Comparison of ENCODE assay signal across 1 cellular context in genomic region chr18:58235001-58235436, GRCh38.
A peak's percentile ranks its signal among the peaks of the same experiment; 100 is the strongest.
TF ChIP-seq lines count a peak whose summit lies in the region.

No MANE protein-coding gene starts in this region.

TF ChIP-seq in HepG2, 621 proteins besides CTCF, POLR2A, EP300 and RAD21 (continued from another document and continues in another):
- TF ChIP-seq ZHX2 (IDR thresholded peaks at IDR 0.05; ENCODE audit: low read depth), result no peak
- TF ChIP-seq ZHX2 (CRISPR knock-in tag; IDR thresholded peaks at IDR 0.05; ENCODE audit: borderline replicate concordance), result no peak
- no peak for TF ChIP-seq SAFB2 (CRISPR knock-in tag; IDR thresholded peaks at IDR 0.05; ENCODE audit: borderline replicate concordance, low read depth)
- peak; percentile 77 for TF ChIP-seq ETV5 (CRISPR knock-in tag; IDR thresholded peaks at IDR 0.05; ENCODE audit: borderline replicate concordance)
- TF ChIP-seq PHF8 (CRISPR knock-in tag; IDR thresholded peaks at IDR 0.05), result no peak
- TF ChIP-seq EEA1 (CRISPR knock-in tag; IDR thresholded peaks at IDR 0.05; ENCODE audit: borderline replicate concordance), result no peak
- no peak for TF ChIP-seq ZSCAN20 (CRISPR knock-in tag; IDR thresholded peaks at IDR 0.05; ENCODE audit: borderline replicate concordance)
- peak; percentile 83 for TF ChIP-seq PAXIP1 (CRISPR knock-in tag; conservative IDR thresholded peaks at IDR 0.05)
- TF ChIP-seq ATF2 (CRISPR knock-in tag; IDR thresholded peaks at IDR 0.05), result peak; percentile 25; the same call in 1 of the 2 replicates
- TF ChIP-seq CSRNP2 (CRISPR knock-in tag; conservative IDR thresholded peaks at IDR 0.05; ENCODE audit: low read depth), result no peak
- no peak for TF ChIP-seq SRY (CRISPR knock-in tag; IDR thresholded peaks at IDR 0.05)
- no peak for TF ChIP-seq ZNF530 (CRISPR knock-in tag; IDR thresholded peaks at IDR 0.05; ENCODE audit: low read depth)
- TF ChIP-seq FOXJ3 (CRISPR knock-in tag; IDR thresholded peaks at IDR 0.05; ENCODE audit: borderline replicate concordance), result no peak
- TF ChIP-seq ZNF605 (CRISPR knock-in tag; IDR thresholded peaks at IDR 0.05), result no peak
- TF ChIP-seq PATZ1 (CRISPR knock-in tag; IDR thresholded peaks at IDR 0.05), result peak; percentile 33; the same call in 1 of the 2 replicates
- peak; percentile 99 for TF ChIP-seq FOXP4 (CRISPR knock-in tag; IDR thresholded peaks at IDR 0.05)
- TF ChIP-seq NFIC (IDR thresholded peaks at IDR 0.05; ENCODE audit: low read length), result no peak
- TF ChIP-seq CREM (IDR thresholded peaks at IDR 0.05), result peak; percentile 31; the same call in 1 of the 2 replicates
- no peak for TF ChIP-seq CREM (CRISPR knock-in tag; IDR thresholded peaks at IDR 0.05)
- no peak for TF ChIP-seq ZNF614 (CRISPR knock-in tag; IDR thresholded peaks at IDR 0.05; ENCODE audit: borderline replicate concordance)
- TF ChIP-seq JUN (CRISPR knock-in tag; IDR thresholded peaks at IDR 0.05), result no peak
- TF ChIP-seq ZNF660 (CRISPR knock-in tag; IDR thresholded peaks at IDR 0.05; ENCODE audit: borderline replicate concordance, low read depth), result no peak
- TF ChIP-seq ZNF3 (CRISPR knock-in tag; IDR thresholded peaks at IDR 0.05), result 0 out of 2 replicates have a peak, but pooled peaks have one; percentile 62
- TF ChIP-seq SALL1 (CRISPR knock-in tag; IDR thresholded peaks at IDR 0.05), result peak; percentile 68
- TF ChIP-seq SMC3 (IDR thresholded peaks at IDR 0.05; ENCODE audit: low read length), result no peak
- TF ChIP-seq ZFP36L2 (CRISPR knock-in tag; IDR thresholded peaks at IDR 0.05), result no peak
- no peak for TF ChIP-seq ZNF83 (CRISPR knock-in tag; IDR thresholded peaks at IDR 0.05; ENCODE audit: borderline replicate concordance)
- no peak for TF ChIP-seq ZNF124 (CRISPR knock-in tag; IDR thresholded peaks at IDR 0.05)
- no peak for TF ChIP-seq AKNA (CRISPR knock-in tag; IDR thresholded peaks at IDR 0.05; ENCODE audit: borderline replicate concordance)
- no peak for TF ChIP-seq ZNF44 (CRISPR knock-in tag; IDR thresholded peaks at IDR 0.05)
- peak; percentile 63; the same call in 1 of the 2 replicates for TF ChIP-seq SKIL (CRISPR knock-in tag; IDR thresholded peaks at IDR 0.05; ENCODE audit: borderline replicate concordance)
